8 cellular contexts compared by ENCODE assay signal in the genomic region with DNA sequence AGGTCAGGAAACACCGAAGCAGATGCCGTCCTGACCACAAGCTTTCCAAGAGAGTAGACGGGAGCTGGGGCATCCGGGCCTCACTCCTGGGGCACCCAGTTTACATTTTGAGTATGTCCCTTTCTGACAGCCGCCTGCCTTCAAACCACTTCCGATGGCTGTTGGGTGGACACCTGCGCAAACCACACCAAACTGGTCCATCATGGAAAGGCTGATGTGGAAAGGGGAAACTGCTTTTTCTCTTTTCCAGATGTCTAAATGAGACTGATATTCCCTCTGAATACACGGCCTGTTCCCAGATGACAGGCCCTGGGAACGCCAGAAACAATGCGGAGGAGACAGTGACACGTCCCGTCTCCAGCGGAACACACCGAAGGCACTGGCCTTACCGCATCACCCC.
"Had no signal": no experiment of that assay in that cellular context is flagged by ENCODE, and none has a peak within 500 bp of the region (broad histone marks: within the 10 kb centered on the region; RNA-seq: fewer than 3 reads in every experiment).

No MANE protein-coding gene starts in this region.

- DNase-seq: GDM1, GF-D8 had no signal

- H3K4me3 ChIP-seq: GM12878 had no signal

- FAIRE-seq: G401.6, GM12878, GM12891, GM12892, GM18507, GM19239 had no signal

- ATAC-seq: GM12878 had no signal
